ENCODE assay signal across 1 cellular context in the genomic region with DNA sequence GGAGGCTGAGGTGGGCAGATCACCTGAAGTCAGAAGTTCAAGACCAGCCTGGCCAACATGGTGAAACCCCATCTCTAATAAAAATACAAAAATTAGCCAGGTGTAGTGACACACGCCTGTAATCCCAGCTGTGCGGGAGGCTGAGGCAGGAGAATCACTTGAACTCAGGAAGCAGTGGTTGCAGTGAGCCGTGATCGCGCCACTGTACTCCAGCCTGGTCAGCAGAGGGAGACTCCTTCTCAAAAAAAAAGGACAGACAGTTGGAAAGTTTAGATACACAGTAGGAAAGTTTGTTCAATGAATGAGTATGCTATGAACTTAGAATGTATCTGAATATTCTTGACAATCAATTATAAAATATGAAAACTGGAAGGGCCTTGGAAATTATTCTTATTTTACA.
TF ChIP-seq lines count a peak whose summit lies in the region.

No MANE protein-coding gene starts in this region.

TF ChIP-seq in K562, 482 proteins besides CTCF, POLR2A, EP300 and RAD21:
- TF ChIP-seq DEAF1 (CRISPR knock-in tag; IDR thresholded peaks at IDR 0.05), result 0 out of 2 replicates have a peak, but pooled peaks have one; percentile 9
- TF ChIP-seq, protein P1, sequence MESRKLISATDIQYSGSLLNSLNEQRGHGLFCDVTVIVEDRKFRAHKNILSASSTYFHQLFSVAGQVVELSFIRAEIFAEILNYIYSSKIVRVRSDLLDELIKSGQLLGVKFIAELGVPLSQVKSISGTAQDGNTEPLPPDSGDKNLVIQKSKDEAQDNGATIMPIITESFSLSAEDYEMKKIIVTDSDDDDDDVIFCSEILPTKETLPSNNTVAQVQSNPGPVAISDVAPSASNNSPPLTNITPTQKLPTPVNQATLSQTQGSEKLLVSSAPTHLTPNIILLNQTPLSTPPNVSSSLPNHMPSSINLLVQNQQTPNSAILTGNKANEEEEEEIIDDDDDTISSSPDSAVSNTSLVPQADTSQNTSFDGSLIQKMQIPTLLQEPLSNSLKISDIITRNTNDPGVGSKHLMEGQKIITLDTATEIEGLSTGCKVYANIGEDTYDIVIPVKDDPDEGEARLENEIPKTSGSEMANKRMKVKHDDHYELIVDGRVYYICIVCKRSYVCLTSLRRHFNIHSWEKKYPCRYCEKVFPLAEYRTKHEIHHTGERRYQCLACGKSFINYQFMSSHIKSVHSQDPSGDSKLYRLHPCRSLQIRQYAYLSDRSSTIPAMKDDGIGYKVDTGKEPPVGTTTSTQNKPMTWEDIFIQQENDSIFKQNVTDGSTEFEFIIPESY (CRISPR knock-in tag; IDR thresholded peaks at IDR 0.05), result peak; percentile 98
- 0 out of 2 replicates have a peak, but pooled peaks have one; percentile 30 for TF ChIP-seq SMC3 (conservative IDR thresholded peaks at IDR 0.05; ENCODE audit: insufficient read depth, low read depth, low read length)
